ENCODE assay signal across 18 cellular contexts in genomic region chr15:43404130-43404529, GRCh38. TPM values are rescaled to one million over a fixed set of nuclear protein-coding genes. Genes with fewer than 3 reads are reported as not detected.
DNase-seq lines count a peak whose midpoint lies in the region; ATAC-seq, FAIRE-seq and TF ChIP-seq lines count a peak whose summit lies in the region.
"Had no signal": no experiment of that assay in that cellular context is flagged by ENCODE, and none has a peak within 500 bp of the region (broad histone marks: within the 10 kb centered on the region; RNA-seq: fewer than 3 reads in every experiment).

No MANE protein-coding gene starts in this region.

- TF ChIP-seq EP300 in H1 (IDR thresholded peaks at IDR 0.05; ENCODE audit: borderline replicate concordance in 1 of 2, low read depth in 2 of 2, low read length in 2 of 2), result no peak

- no peaks in the 10 kb centered on the region for H3K9me3 Mint-ChIP-seq in CD4-positive, CD25-positive, alpha-beta regulatory T cell
- H3K9me3 Mint-ChIP-seq in CD4-positive, alpha-beta memory T cell, result no peaks in the 10 kb centered on the region
- no peaks in the 10 kb centered on the region for H3K9me3 Mint-ChIP-seq in stimulated activated effector memory CD8-positive, alpha-beta T cell treated with anti-CD3 and anti-CD28 coated beads, Interleukin-12 subunit alpha, Interleukin-12 subunit beta, amount 100 ng/mL, for 72 hours

- no peaks in the 10 kb centered on the region for H3K9me2 ChIP-seq in PC-3 (replicated peaks; ENCODE audit: low read length)

- CTCF ChIA-PET in CD4-positive, alpha-beta memory T cell (lab: Charles Lee; ENCODE audit: partially characterized antibody), result interaction anchor here (0.8 to 1.4 kb wide), 2 partner anchors 28 to 110 kb away, joined by 3 read pairs; no protein-coding TSS in a partner anchor
- CTCF ChIA-PET in H1 (lab: Charles Lee; ENCODE audit: partially characterized antibody) (interaction anchor here (0.6 to 0.9 kb wide), 2 partner anchors 30 to 90 kb away, joined by 3 read pairs; no protein-coding TSS in a partner anchor), PC-3 (lab: Charles Lee) (no interaction called here)

- H3K23me2 ChIP-seq in H1 (ENCODE audit: low read depth, low read length), result no peaks in the 10 kb centered on the region

- no peak overlapping the region for H3K14ac ChIP-seq in H1 (ENCODE audit: insufficient read length)

- no peak overlapping the region for H3K4me3 Mint-ChIP-seq in CD4-positive, CD25-positive, alpha-beta regulatory T cell
- no peak overlapping the region for H3K4me3 Mint-ChIP-seq in CD4-positive, alpha-beta memory T cell
- H3K4me3 Mint-ChIP-seq in stimulated activated effector memory CD8-positive, alpha-beta T cell treated with anti-CD3 and anti-CD28 coated beads, Interleukin-12 subunit alpha, Interleukin-12 subunit beta, amount 100 ng/mL, for 72 hours, result no peak overlapping the region
- H3K4me3 Mint-ChIP-seq: B cell had no signal

- no peak overlapping the region for H2BK15ac ChIP-seq in H1 (ENCODE audit: low read length)

- H3K18ac ChIP-seq in H1 (ENCODE audit: extremely low read depth, low read length), result no peak overlapping the region

- no peak overlapping the region for H2AFZ ChIP-seq in H1 (ENCODE audit: low read length)
- H2AFZ ChIP-seq in PC-3 (ENCODE audit: low read length), result no peak overlapping the region
- H2AFZ ChIP-seq: GM23248 had no signal

- no peaks in the 10 kb centered on the region for H3K27me3 Mint-ChIP-seq in CD4-positive, CD25-positive, alpha-beta regulatory T cell
- H3K27me3 Mint-ChIP-seq in CD4-positive, alpha-beta memory T cell, result no peaks in the 10 kb centered on the region
- H3K27me3 Mint-ChIP-seq: B cell had no signal

- DNase-seq in CD4-positive, CD25-positive, alpha-beta regulatory T cell, result no peak
- DNase-seq in CD4-positive, alpha-beta memory T cell, result no peak
- DNase-seq in H1 (ENCODE audit: low read depth in 1 of 2, low spot score in 2 of 2) (no peak), PC-3 (no peak), LoVo (ENCODE audit: low spot score) (no peak)
- no peak for DNase-seq in stimulated activated effector memory CD8-positive, alpha-beta T cell treated with anti-CD3 and anti-CD28 coated beads, Interleukin-12 subunit alpha, Interleukin-12 subunit beta, amount 100 ng/mL, for 72 hours (ENCODE audit: low spot score in 2 of 2)
- DNase-seq: GF-D8; GM23248; MV-4-11; NCI-H1417; NCI-H187 treated with DMSO at 0.1 percent for 48 hours; NK-92 treated with Interleukin-12 subunit alpha and Interleukin-12 subunit beta, amount 100 ng/mL, for 24 hours; SHP77 treated with DMSO at 0.1 percent for 48 hours had no signal

- H4K5ac ChIP-seq in H1 (ENCODE audit: insufficient read length, low read depth, low read length), result no peak overlapping the region

- POLR2A ChIA-PET in CD4-positive, alpha-beta memory T cell (lab: Charles Lee; ENCODE audit: partially characterized antibody), result no interaction called here
- POLR2A ChIA-PET in H1 (lab: Charles Lee; ENCODE audit: partially characterized antibody) (interaction anchor here (1.1 kb wide), 1 partner anchor 36 kb away, joined by 3 read pairs; no protein-coding TSS in a partner anchor), PC-3 (lab: Charles Lee; ENCODE audit: unreplicated experiment) (no interaction called here)

- H3K36me3 ChIP-seq in CD4-positive, CD25-positive, alpha-beta regulatory T cell (ENCODE audit: control insufficient read depth, insufficient read depth, low read length), result peaks cover 89% of the 10 kb centered on the region
- H3K36me3 ChIP-seq in CD4-positive, alpha-beta memory T cell (ENCODE audit: insufficient read depth, low read length), result peaks cover 61% of the 10 kb centered on the region
- H3K36me3 ChIP-seq in H1 (ENCODE audit: control insufficient read depth in 2 of 4, insufficient read depth in 4 of 4, low read length in 3 of 4) (peaks cover 20 to 86% (median 66%) of the 10 kb centered on the region in 4 experiments), PC-3 (ENCODE audit: low read depth, low read length) (peaks cover 61% of the 10 kb centered on the region)

- H3K4me1 ChIP-seq in CD4-positive, CD25-positive, alpha-beta regulatory T cell (ENCODE audit: control insufficient read depth, insufficient read depth, low read length, poor library complexity, severe bottlenecking), result no peaks in the 10 kb centered on the region
- no peaks in the 10 kb centered on the region for H3K4me1 ChIP-seq in CD4-positive, alpha-beta memory T cell (ENCODE audit: insufficient read depth, low read length)
- H3K4me1 ChIP-seq in H1 (replicated peaks in 1 of 4; ENCODE audit: control insufficient read depth in 3 of 4, insufficient read depth in 4 of 4, low read length in 3 of 4) (no peaks in the 10 kb centered on the region), PC-3 (ENCODE audit: insufficient read depth, low read length) (no peaks in the 10 kb centered on the region)

- peaks cover 3 to 4% of the 10 kb centered on the region in 2 experiments for H4K20me1 ChIP-seq in H1 (replicated peaks in 1 of 2; ENCODE audit: control insufficient read depth in 1 of 2, insufficient read depth in 2 of 2, low read length in 2 of 2)
- no peaks in the 10 kb centered on the region for H4K20me1 ChIP-seq in PC-3 (ENCODE audit: low read length)

- 83% methylated on average over 5 of the region's 5 CpGs; no CpG with 5 or more reads in 1 of the 2 experiments for WGBS in H1 (ENCODE audit: extremely low coverage in 1 of 2, insufficient coverage in 1 of 2, insufficient read length in 1 of 2, insufficient replicate concordance in 2 of 2, low coverage in 1 of 2, low lambda C conversion rate in 2 of 2, missing lambda C conversion rate in 1 of 2), 2 experiments

- no peak overlapping the region for H3K56ac ChIP-seq in H1 (replicated peaks; ENCODE audit: insufficient read length, low read depth, low read length)

- H2BK20ac ChIP-seq in H1 (ENCODE audit: low read length), result no peak overlapping the region

- H3K27ac ChIP-seq in CD4-positive, CD25-positive, alpha-beta regulatory T cell (ENCODE audit: insufficient read depth, low read length, poor library complexity, severe bottlenecking), result no peak overlapping the region
- no peak overlapping the region for H3K27ac ChIP-seq in CD4-positive, alpha-beta memory T cell (ENCODE audit: low read depth, low read length)
- H3K27ac ChIP-seq in H1 (ENCODE audit: low read depth, low read length) (0 out of 2 replicates have a peak overlapping the region, but pooled peaks have one; percentile 3), PC-3 (ENCODE audit: low read length) (no peak overlapping the region)
- H3K27ac ChIP-seq: GM23248 had no signal

- no peak overlapping the region for H2BK120ac ChIP-seq in H1 (replicated peaks; ENCODE audit: low read depth, low read length)

- BruUV-seq in PC-3 (replicated peaks; lab: Mats Ljungman, UMichigan), result no TSS peak

- H3K4me2 ChIP-seq in H1 (ENCODE audit: insufficient read depth in 1 of 2, low read depth in 2 of 2, low read length in 2 of 2) (no peak overlapping the region), PC-3 (ENCODE audit: low read length) (no peak overlapping the region)

- no peak for TF ChIP-seq RAD21 in H1 (IDR thresholded peaks at IDR 0.05 in 1 of 2, conservative IDR thresholded peaks at IDR 0.05 in 1 of 2; ENCODE audit: low read depth in 2 of 2, low read length in 2 of 2)

- no peaks in the 10 kb centered on the region for H3F3A ChIP-seq in PC-3 (ENCODE audit: low read length, unreplicated experiment)

- H4K8ac ChIP-seq in H1 (ENCODE audit: extremely low read depth, insufficient read depth, low read length), result no peak overlapping the region; the same call in 1 of the 2 replicates

- H3K79me1 ChIP-seq in H1 (ENCODE audit: low read depth, low read length), result no peaks in the 10 kb centered on the region; the same call in 1 of the 2 replicates

- H3K36me3 Mint-ChIP-seq in CD4-positive, CD25-positive, alpha-beta regulatory T cell, result peaks cover 51% of the 10 kb centered on the region
- peaks cover 78 to 86% of the 10 kb centered on the region in 2 donors for H3K36me3 Mint-ChIP-seq in CD4-positive, alpha-beta memory T cell
- peaks cover 96% of the 10 kb centered on the region for H3K36me3 Mint-ChIP-seq in stimulated activated effector memory CD8-positive, alpha-beta T cell treated with anti-CD3 and anti-CD28 coated beads, Interleukin-12 subunit alpha, Interleukin-12 subunit beta, amount 100 ng/mL, for 72 hours

- TF ChIP-seq CTCF in H1 (IDR thresholded peaks at IDR 0.05; ENCODE audit: control extremely low read depth in 1 of 3, insufficient read depth in 1 of 3, low read depth in 1 of 3, low read length in 3 of 3) (no peak), PC-3 (conservative IDR thresholded peaks at IDR 0.05; ENCODE audit: low read depth, low read length) (no peak)

- no peak overlapping the region for H4K91ac ChIP-seq in H1 (replicated peaks; ENCODE audit: insufficient read length, low read length)

- FAIRE-seq in H1 (lab: Jason Lieb, UNC), result no peak
- FAIRE-seq: GM12891, GM18507 had no signal

- TF ChIP-seq POLR2A in H1 (IDR thresholded peaks at IDR 0.05; ENCODE audit: control extremely low read depth in 1 of 2, low read depth in 2 of 2, low read length in 2 of 2), result no peak

- H2AK5ac ChIP-seq in H1 (ENCODE audit: low read depth, low read length), result no peak overlapping the region

- H3K79me2 ChIP-seq in H1 (ENCODE audit: control insufficient read depth in 1 of 2, insufficient read depth in 2 of 2, low read length in 2 of 2), result no peaks in the 10 kb centered on the region
- no peaks in the 10 kb centered on the region for H3K79me2 ChIP-seq in PC-3 (ENCODE audit: low read length)

- no peak overlapping the region for H3K4me3 ChIP-seq in CD4-positive, CD25-positive, alpha-beta regulatory T cell (ENCODE audit: low read depth, low read length)
- no peak overlapping the region for H3K4me3 ChIP-seq in CD4-positive, alpha-beta memory T cell (ENCODE audit: low read length in 2 of 2)
- no peak overlapping the region for H3K4me3 ChIP-seq in H1 (ENCODE audit: extremely low read depth in 1 of 4, insufficient read depth in 2 of 4, low read depth in 3 of 4, low read length in 4 of 4)
- no peak overlapping the region for H3K4me3 ChIP-seq in PC-3 (ENCODE audit: low read length)
- H3K4me3 ChIP-seq: GM23248 had no signal

- H3K9ac ChIP-seq in H1 (replicated peaks in 1 of 4; ENCODE audit: extremely low read depth in 1 of 4, low read depth in 3 of 4, low read length in 3 of 4) (no peak overlapping the region), PC-3 (ENCODE audit: low read length) (no peak overlapping the region)
- H3K9ac ChIP-seq: GM23248 had no signal

- H3K27me3 ChIP-seq in CD4-positive, CD25-positive, alpha-beta regulatory T cell (ENCODE audit: control insufficient read depth, insufficient read depth, low read length), result no peaks in the 10 kb centered on the region
- H3K27me3 ChIP-seq in CD4-positive, alpha-beta memory T cell (ENCODE audit: insufficient read depth, low read length), result no peaks in the 10 kb centered on the region
- no peaks in the 10 kb centered on the region for H3K27me3 ChIP-seq in H1 (replicated peaks in 1 of 4; ENCODE audit: control insufficient read depth in 3 of 4, extremely low read depth in 1 of 4, insufficient read depth in 3 of 4, low read length in 3 of 4)
- no peaks in the 10 kb centered on the region for H3K27me3 ChIP-seq in PC-3 (ENCODE audit: low read length)

- H3K9me3 ChIP-seq in CD4-positive, CD25-positive, alpha-beta regulatory T cell (ENCODE audit: control insufficient read depth in 2 of 2, low read length in 2 of 2), result no peaks in the 10 kb centered on the region
- no peaks in the 10 kb centered on the region for H3K9me3 ChIP-seq in CD4-positive, alpha-beta memory T cell (ENCODE audit: control insufficient read depth in 1 of 2, low read length in 2 of 2)
- H3K9me3 ChIP-seq in H1 (ENCODE audit: insufficient read depth in 2 of 2, low read depth in 1 of 2, low read length in 1 of 2), result no peaks in the 10 kb centered on the region
- no peaks in the 10 kb centered on the region for H3K9me3 ChIP-seq in PC-3 (ENCODE audit: low read length)

- H3K4ac ChIP-seq in H1 (replicated peaks; ENCODE audit: insufficient read length, low read depth, low read length), result no peak overlapping the region

- ATAC-seq in CD4-positive, CD25-positive, alpha-beta regulatory T cell (ENCODE audit: low read depth in 2 of 2), result no peak
- no peak for ATAC-seq in stimulated activated effector memory CD8-positive, alpha-beta T cell treated with anti-CD3 and anti-CD28 coated beads, Interleukin-12 subunit alpha, Interleukin-12 subunit beta, amount 100 ng/mL, for 72 hours
- ATAC-seq in PC-3 (no peak), GM19467 (IDR thresholded peaks at IDR 0.05; ENCODE audit: unreplicated experiment) (no peak)
- ATAC-seq: HCT116 had no signal

- no peak overlapping the region for H3K23ac ChIP-seq in H1 (ENCODE audit: insufficient read length)

- H2BK12ac ChIP-seq in H1 (ENCODE audit: low read depth, low read length), result no peak overlapping the region

- intact Hi-C loops in CD4-positive, alpha-beta memory T cell (cut with micrococcal nuclease), result no loop called here
- intact Hi-C loops in PC-3 (cut with micrococcal nuclease), result no loop called here

- H2BK5ac ChIP-seq in H1 (ENCODE audit: low read depth, low read length), result no peak overlapping the region

- H3K27ac Mint-ChIP-seq in CD4-positive, CD25-positive, alpha-beta regulatory T cell, result peak overlapping the region in 2 of 3 donors; percentile 59 to 79
- H3K27ac Mint-ChIP-seq in CD4-positive, alpha-beta memory T cell, result peak overlapping the region in 5 of 7 donors; percentile 22 to 81 (median 71)
- H3K27ac Mint-ChIP-seq in stimulated activated effector memory CD8-positive, alpha-beta T cell treated with anti-CD3 and anti-CD28 coated beads, Interleukin-12 subunit alpha, Interleukin-12 subunit beta, amount 100 ng/mL, for 72 hours, result peak overlapping the region; percentile 35
- H3K27ac Mint-ChIP-seq: B cell had no signal

- peaks cover 0 to 6% (median 1%) of the 10 kb centered on the region in 4 donors for H3K4me1 Mint-ChIP-seq in CD4-positive, CD25-positive, alpha-beta regulatory T cell
- peaks cover 5 to 8% (median 7%) of the 10 kb centered on the region in 4 donors for H3K4me1 Mint-ChIP-seq in CD4-positive, alpha-beta memory T cell
- no peaks in the 10 kb centered on the region for H3K4me1 Mint-ChIP-seq in stimulated activated effector memory CD8-positive, alpha-beta T cell treated with anti-CD3 and anti-CD28 coated beads, Interleukin-12 subunit alpha, Interleukin-12 subunit beta, amount 100 ng/mL, for 72 hours
- H3K4me1 Mint-ChIP-seq: B cell had no signal

RNA-seq across cellular contexts. Expression of gene TUBGCP4, which starts 33.2 kb away (rescaled TPM):
- 12.1 TPM for total RNA-seq in CD4-positive, CD25-positive, alpha-beta regulatory T cell
- polyA plus RNA-seq in CD4-positive, CD25-positive, alpha-beta regulatory T cell, result 10 to 100 TPM; 10.2 to 12.2 (median 11.1) TPM
- 10 to 100 TPM; 23.6 to 23.9 TPM for total RNA-seq in CD4-positive, alpha-beta memory T cell
- 10 to 100 TPM; 10.2 to 12.1 TPM for polyA plus RNA-seq in CD4-positive, alpha-beta memory T cell
- total RNA-seq in H1 (2021; fragmentation: NEBNext Ultra II Directional; extraction: Animal tissue kit (Norgen Biotek cat#: 25700)), result 23.1 and 23.4 TPM in 2 replicates
- 7.2 and 7.3 TPM in 2 replicates for polyA plus RNA-seq in H1 (2011; rRNA removed)
- polyA plus RNA-seq in H1 (2011; cell fraction: cytosol; rRNA removed), result 8.1 TPM
- polyA plus RNA-seq in H1 (2011; cell fraction: nucleus; rRNA removed), result 14.7 TPM
- polyA plus RNA-seq in H1 (2012, experiment 1 of 2), result 12.0 to 16.1 TPM (median 13.3 TPM) in 4 replicates
- polyA plus RNA-seq in H1 (2012, experiment 2 of 2), result 5.5 TPM
- 13.4 TPM for polyA plus RNA-seq in H1 (2013, experiment 1 of 2)
- 11.7 TPM for polyA plus RNA-seq in H1 (2013, experiment 2 of 2)
- polyA minus RNA-seq in H1 (2011; rRNA and poly(A)+ RNA removed), result 28.3 and 33.3 TPM in 2 replicates
- polyA minus RNA-seq in H1 (2011; cell fraction: cytosol; rRNA and poly(A)+ RNA removed), result 15.3 TPM
- 37.2 TPM for polyA minus RNA-seq in H1 (2011; cell fraction: nucleus; rRNA and poly(A)+ RNA removed)
- total RNA-seq in PC-3 (2014; rRNA removed), result 29.7 and 40.6 TPM in 2 replicates

RNA-seq across cellular contexts. Expression of gene ZSCAN29, which starts 33.3 kb away (rescaled TPM):
- 20.9 TPM for total RNA-seq in CD4-positive, CD25-positive, alpha-beta regulatory T cell
- polyA plus RNA-seq in CD4-positive, CD25-positive, alpha-beta regulatory T cell, result 1 to 10 TPM; 5.0 to 7.7 (median 6.1) TPM
- 10 to 100 TPM; 34.8 to 36.4 TPM for total RNA-seq in CD4-positive, alpha-beta memory T cell
- 1 to 10 TPM; 1.4 to 7.6 TPM for polyA plus RNA-seq in CD4-positive, alpha-beta memory T cell
- total RNA-seq in H1 (2021; fragmentation: NEBNext Ultra II Directional; extraction: Animal tissue kit (Norgen Biotek cat#: 25700)), result 38.6 and 41.3 TPM in 2 replicates
- 6.4 and 9.5 TPM in 2 replicates for polyA plus RNA-seq in H1 (2011; rRNA removed)
- 11.7 TPM for polyA plus RNA-seq in H1 (2011; cell fraction: cytosol; rRNA removed)
- 19.2 TPM for polyA plus RNA-seq in H1 (2011; cell fraction: nucleus; rRNA removed)
- 16.9 to 21.0 TPM (median 20.4 TPM) in 4 replicates for polyA plus RNA-seq in H1 (2012, experiment 1 of 2)
- 2.2 TPM for polyA plus RNA-seq in H1 (2012, experiment 2 of 2)
- 17.6 TPM for polyA plus RNA-seq in H1 (2013, experiment 1 of 2)
- polyA plus RNA-seq in H1 (2013, experiment 2 of 2), result 16.6 TPM
- 13.3 and 15.8 TPM in 2 replicates for polyA minus RNA-seq in H1 (2011; rRNA and poly(A)+ RNA removed)
- polyA minus RNA-seq in H1 (2011; cell fraction: cytosol; rRNA and poly(A)+ RNA removed), result 16.7 TPM
- polyA minus RNA-seq in H1 (2011; cell fraction: nucleus; rRNA and poly(A)+ RNA removed), result 21.1 TPM
- total RNA-seq in PC-3 (2014; rRNA removed), result 16.8 and 28.0 TPM in 2 replicates
